1 cellular context compared by ENCODE assay signal in the genomic region with DNA sequence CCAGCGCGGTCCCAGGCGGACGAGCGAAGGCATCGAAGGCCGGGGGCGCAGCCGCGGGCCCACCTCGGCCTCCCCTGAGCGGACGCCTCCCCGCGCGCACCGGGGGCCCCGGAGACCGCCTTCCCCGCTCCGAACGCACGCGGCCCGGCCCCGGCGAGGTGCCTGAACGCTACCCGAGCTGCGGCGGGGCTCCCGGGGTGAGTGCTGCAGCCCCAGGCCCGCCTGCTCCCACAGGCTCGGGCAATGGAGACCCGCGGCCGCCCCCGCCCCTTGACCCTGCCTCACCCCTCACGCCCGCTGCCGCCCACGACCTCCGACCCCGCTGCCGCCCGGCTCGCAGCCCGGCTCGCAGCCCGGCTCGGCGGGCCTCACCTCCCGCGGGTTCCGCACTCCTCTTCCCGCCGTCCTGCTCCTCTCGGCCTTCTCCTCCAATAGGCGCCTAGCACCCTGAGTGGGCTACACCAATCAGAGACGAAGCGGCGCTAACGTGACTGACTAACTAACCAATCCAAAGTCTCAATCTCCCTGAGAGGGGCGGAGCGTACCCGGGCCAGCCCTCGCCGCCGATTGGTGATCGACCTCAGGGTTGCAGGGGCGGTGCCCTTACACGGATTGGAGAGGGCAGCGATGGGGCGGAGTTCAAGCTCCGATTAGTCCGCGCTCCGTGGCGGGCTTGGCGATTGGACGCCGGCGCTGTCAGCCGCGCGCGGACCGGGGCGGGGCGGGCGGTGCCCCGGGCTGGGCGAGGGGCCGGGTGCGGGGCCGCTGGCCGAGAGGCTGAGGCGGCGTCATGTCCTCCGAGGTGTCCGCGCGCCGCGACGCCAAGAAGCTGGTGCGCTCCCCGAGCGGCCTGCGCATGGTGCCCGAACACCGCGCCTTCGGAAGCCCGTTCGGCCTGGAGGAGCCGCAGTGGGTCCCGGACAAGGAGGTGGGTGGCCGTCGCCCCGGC.
TF ChIP-seq lines count a peak whose summit lies in the region.

A gene (minus strand): TSS at position 400 of the 949 bp plus-strand sequence. CDS start 4,364 bp downstream, outside the sequence.
A gene (plus strand): TSS at position 759 of the 949 bp plus-strand sequence. CDS start 32 bp downstream, at position 791.

TF ChIP-seq in HEK293, 187 proteins besides CTCF, POLR2A, EP300 and RAD21 (continued from another document and continues in another):
- TF ChIP-seq ZNF548 (tag by site-specific recombination; IDR thresholded peaks at IDR 0.05) (no peak), ZNF169 (tag by site-specific recombination; IDR thresholded peaks at IDR 0.05) (no peak), OVOL3 (tag by site-specific recombination; IDR thresholded peaks at IDR 0.05) (no peak), ZNF350 (tag by site-specific recombination; IDR thresholded peaks at IDR 0.05) (no peak), ZNF701 (tag by site-specific recombination; IDR thresholded peaks at IDR 0.05) (no peak), ZNF426 (tag by site-specific recombination; IDR thresholded peaks at IDR 0.05) (no peak), ZNF664 (tag by site-specific recombination; IDR thresholded peaks at IDR 0.05) (no peak), ZNF571 (tag by site-specific recombination; IDR thresholded peaks at IDR 0.05) (no peak), KLF10 (tag by site-specific recombination; IDR thresholded peaks at IDR 0.05) (peak; percentile 43; the same call in 1 of the 2 replicates), MEIS1 (CRISPR knock-in tag; IDR thresholded peaks at IDR 0.05; ENCODE audit: borderline replicate concordance) (no peak), ZNF623 (tag by site-specific recombination; IDR thresholded peaks at IDR 0.05) (no peak), KLF8 (tag by site-specific recombination; IDR thresholded peaks at IDR 0.05) (peak; percentile 82), ZNF114 (tag by site-specific recombination; IDR thresholded peaks at IDR 0.05) (no peak), ZNF561 (tag by site-specific recombination; IDR thresholded peaks at IDR 0.05; ENCODE audit: borderline replicate concordance) (peak; percentile 91), ZNF335 (tag by site-specific recombination; conservative IDR thresholded peaks at IDR 0.05) (no peak), ZNF2 (tag by site-specific recombination; IDR thresholded peaks at IDR 0.05) (no peak), ZNF112 (tag by site-specific recombination; IDR thresholded peaks at IDR 0.05) (no peak), SP7 (tag by site-specific recombination; IDR thresholded peaks at IDR 0.05) (no peak), ZSCAN30 (tag by site-specific recombination; IDR thresholded peaks at IDR 0.05) (peak; percentile 96), YY1 (tag by site-specific recombination; IDR thresholded peaks at IDR 0.05) (no peak; the same call in 1 of the 2 replicates), GLIS2 (tag by site-specific recombination; IDR thresholded peaks at IDR 0.05) (peak; percentile 39; the same call in 1 of the 2 replicates), WT1 (tag by site-specific recombination; IDR thresholded peaks at IDR 0.05) (no peak), ZNF600 (tag by site-specific recombination; IDR thresholded peaks at IDR 0.05) (no peak), ZNF423 (tag by site-specific recombination; IDR thresholded peaks at IDR 0.05) (no peak), ZNF366 (tag by site-specific recombination; conservative IDR thresholded peaks at IDR 0.05) (peak; percentile 84), ZNF529 (tag by site-specific recombination; IDR thresholded peaks at IDR 0.05; ENCODE audit: insufficient replicate concordance) (no peak)
- TF ChIP-seq, protein P1, sequence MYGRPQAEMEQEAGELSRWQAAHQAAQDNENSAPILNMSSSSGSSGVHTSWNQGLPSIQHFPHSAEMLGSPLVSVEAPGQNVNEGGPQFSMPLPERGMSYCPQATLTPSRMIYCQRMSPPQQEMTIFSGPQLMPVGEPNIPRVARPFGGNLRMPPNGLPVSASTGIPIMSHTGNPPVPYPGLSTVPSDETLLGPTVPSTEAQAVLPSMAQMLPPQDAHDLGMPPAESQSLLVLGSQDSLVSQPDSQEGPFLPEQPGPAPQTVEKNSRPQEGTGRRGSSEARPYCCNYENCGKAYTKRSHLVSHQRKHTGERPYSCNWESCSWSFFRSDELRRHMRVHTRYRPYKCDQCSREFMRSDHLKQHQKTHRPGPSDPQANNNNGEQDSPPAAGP (tag by site-specific recombination; IDR thresholded peaks at IDR 0.05), result no peak
- TF ChIP-seq, protein P2, sequence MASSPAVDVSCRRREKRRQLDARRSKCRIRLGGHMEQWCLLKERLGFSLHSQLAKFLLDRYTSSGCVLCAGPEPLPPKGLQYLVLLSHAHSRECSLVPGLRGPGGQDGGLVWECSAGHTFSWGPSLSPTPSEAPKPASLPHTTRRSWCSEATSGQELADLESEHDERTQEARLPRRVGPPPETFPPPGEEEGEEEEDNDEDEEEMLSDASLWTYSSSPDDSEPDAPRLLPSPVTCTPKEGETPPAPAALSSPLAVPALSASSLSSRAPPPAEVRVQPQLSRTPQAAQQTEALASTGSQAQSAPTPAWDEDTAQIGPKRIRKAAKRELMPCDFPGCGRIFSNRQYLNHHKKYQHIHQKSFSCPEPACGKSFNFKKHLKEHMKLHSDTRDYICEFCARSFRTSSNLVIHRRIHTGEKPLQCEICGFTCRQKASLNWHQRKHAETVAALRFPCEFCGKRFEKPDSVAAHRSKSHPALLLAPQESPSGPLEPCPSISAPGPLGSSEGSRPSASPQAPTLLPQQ (tag by site-specific recombination; IDR thresholded peaks at IDR 0.05), result peak; percentile 73; the same call in 1 of the 2 replicates
- TF ChIP-seq, protein P3, sequence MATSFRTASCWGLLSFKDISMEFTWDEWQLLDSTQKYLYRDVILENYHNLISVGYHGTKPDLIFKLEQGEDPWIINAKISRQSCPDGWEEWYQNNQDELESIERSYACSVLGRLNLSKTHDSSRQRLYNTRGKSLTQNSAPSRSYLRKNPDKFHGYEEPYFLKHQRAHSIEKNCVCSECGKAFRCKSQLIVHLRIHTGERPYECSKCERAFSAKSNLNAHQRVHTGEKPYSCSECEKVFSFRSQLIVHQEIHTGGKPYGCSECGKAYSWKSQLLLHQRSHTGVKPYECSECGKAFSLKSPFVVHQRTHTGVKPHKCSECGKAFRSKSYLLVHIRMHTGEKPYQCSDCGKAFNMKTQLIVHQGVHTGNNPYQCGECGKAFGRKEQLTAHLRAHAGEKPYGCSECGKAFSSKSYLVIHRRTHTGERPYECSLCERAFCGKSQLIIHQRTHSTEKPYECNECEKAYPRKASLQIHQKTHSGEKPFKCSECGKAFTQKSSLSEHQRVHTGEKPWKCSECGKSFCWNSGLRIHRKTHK (tag by site-specific recombination; IDR thresholded peaks at IDR 0.05), result no peak
- TF ChIP-seq, protein P4, sequence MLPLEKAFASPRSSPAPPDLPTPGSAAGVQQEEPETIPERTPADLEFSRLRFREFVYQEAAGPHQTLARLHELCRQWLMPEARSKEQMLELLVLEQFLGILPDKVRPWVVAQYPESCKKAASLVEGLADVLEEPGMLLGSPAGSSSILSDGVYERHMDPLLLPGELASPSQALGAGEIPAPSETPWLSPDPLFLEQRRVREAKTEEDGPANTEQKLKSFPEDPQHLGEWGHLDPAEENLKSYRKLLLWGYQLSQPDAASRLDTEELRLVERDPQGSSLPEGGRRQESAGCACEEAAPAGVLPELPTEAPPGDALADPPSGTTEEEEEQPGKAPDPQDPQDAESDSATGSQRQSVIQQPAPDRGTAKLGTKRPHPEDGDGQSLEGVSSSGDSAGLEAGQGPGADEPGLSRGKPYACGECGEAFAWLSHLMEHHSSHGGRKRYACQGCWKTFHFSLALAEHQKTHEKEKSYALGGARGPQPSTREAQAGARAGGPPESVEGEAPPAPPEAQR (tag by site-specific recombination; IDR thresholded peaks at IDR 0.05), result no peak
- TF ChIP-seq, protein P5, sequence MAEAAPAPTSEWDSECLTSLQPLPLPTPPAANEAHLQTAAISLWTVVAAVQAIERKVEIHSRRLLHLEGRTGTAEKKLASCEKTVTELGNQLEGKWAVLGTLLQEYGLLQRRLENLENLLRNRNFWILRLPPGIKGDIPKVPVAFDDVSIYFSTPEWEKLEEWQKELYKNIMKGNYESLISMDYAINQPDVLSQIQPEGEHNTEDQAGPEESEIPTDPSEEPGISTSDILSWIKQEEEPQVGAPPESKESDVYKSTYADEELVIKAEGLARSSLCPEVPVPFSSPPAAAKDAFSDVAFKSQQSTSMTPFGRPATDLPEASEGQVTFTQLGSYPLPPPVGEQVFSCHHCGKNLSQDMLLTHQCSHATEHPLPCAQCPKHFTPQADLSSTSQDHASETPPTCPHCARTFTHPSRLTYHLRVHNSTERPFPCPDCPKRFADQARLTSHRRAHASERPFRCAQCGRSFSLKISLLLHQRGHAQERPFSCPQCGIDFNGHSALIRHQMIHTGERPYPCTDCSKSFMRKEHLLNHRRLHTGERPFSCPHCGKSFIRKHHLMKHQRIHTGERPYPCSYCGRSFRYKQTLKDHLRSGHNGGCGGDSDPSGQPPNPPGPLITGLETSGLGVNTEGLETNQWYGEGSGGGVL (tag by site-specific recombination; IDR thresholded peaks at IDR 0.05), result no peak
- TF ChIP-seq, protein P6, sequence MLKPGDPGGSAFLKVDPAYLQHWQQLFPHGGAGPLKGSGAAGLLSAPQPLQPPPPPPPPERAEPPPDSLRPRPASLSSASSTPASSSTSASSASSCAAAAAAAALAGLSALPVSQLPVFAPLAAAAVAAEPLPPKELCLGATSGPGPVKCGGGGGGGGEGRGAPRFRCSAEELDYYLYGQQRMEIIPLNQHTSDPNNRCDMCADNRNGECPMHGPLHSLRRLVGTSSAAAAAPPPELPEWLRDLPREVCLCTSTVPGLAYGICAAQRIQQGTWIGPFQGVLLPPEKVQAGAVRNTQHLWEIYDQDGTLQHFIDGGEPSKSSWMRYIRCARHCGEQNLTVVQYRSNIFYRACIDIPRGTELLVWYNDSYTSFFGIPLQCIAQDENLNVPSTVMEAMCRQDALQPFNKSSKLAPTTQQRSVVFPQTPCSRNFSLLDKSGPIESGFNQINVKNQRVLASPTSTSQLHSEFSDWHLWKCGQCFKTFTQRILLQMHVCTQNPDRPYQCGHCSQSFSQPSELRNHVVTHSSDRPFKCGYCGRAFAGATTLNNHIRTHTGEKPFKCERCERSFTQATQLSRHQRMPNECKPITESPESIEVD (tag by site-specific recombination; IDR thresholded peaks at IDR 0.05), result no peak
- TF ChIP-seq, protein P7, sequence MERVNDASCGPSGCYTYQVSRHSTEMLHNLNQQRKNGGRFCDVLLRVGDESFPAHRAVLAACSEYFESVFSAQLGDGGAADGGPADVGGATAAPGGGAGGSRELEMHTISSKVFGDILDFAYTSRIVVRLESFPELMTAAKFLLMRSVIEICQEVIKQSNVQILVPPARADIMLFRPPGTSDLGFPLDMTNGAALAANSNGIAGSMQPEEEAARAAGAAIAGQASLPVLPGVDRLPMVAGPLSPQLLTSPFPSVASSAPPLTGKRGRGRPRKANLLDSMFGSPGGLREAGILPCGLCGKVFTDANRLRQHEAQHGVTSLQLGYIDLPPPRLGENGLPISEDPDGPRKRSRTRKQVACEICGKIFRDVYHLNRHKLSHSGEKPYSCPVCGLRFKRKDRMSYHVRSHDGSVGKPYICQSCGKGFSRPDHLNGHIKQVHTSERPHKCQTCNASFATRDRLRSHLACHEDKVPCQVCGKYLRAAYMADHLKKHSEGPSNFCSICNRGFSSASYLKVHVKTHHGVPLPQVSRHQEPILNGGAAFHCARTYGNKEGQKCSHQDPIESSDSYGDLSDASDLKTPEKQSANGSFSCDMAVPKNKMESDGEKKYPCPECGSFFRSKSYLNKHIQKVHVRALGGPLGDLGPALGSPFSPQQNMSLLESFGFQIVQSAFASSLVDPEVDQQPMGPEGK (tag by site-specific recombination; IDR thresholded peaks at IDR 0.05), result peak; percentile 42
- TF ChIP-seq, protein P8, sequence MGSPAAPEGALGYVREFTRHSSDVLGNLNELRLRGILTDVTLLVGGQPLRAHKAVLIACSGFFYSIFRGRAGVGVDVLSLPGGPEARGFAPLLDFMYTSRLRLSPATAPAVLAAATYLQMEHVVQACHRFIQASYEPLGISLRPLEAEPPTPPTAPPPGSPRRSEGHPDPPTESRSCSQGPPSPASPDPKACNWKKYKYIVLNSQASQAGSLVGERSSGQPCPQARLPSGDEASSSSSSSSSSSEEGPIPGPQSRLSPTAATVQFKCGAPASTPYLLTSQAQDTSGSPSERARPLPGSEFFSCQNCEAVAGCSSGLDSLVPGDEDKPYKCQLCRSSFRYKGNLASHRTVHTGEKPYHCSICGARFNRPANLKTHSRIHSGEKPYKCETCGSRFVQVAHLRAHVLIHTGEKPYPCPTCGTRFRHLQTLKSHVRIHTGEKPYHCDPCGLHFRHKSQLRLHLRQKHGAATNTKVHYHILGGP (tag by site-specific recombination; IDR thresholded peaks at IDR 0.05), result no peak
- TF ChIP-seq, protein P9, sequence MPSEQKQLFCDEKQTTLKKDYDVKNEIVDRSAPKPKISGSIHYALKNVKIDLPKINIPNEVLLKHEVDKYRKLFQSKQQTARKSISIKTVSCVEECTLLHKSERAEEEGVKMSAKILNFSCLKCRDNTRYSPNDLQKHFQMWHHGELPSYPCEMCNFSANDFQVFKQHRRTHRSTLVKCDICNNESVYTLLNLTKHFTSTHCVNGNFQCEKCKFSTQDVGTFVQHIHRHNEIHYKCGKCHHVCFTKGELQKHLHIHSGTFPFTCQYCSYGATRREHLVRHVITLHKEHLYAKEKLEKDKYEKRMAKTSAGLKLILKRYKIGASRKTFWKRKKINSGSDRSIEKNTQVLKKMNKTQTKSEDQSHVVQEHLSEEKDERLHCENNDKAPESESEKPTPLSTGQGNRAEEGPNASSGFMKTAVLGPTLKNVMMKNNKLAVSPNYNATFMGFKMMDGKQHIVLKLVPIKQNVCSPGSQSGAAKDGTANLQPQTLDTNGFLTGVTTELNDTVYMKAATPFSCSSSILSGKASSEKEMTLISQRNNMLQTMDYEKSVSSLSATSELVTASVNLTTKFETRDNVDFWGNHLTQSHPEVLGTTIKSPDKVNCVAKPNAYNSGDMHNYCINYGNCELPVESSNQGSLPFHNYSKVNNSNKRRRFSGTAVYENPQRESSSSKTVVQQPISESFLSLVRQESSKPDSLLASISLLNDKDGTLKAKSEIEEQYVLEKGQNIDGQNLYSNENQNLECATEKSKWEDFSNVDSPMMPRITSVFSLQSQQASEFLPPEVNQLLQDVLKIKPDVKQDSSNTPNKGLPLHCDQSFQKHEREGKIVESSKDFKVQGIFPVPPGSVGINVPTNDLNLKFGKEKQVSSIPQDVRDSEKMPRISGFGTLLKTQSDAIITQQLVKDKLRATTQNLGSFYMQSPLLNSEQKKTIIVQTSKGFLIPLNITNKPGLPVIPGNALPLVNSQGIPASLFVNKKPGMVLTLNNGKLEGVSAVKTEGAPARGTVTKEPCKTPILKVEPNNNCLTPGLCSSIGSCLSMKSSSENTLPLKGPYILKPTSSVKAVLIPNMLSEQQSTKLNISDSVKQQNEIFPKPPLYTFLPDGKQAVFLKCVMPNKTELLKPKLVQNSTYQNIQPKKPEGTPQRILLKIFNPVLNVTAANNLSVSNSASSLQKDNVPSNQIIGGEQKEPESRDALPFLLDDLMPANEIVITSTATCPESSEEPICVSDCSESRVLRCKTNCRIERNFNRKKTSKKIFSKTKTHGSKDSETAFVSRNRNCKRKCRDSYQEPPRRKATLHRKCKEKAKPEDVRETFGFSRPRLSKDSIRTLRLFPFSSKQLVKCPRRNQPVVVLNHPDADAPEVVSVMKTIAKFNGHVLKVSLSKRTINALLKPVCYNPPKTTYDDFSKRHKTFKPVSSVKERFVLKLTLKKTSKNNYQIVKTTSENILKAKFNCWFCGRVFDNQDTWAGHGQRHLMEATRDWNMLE (tag by site-specific recombination; conservative IDR thresholded peaks at IDR 0.05; ENCODE audit: low read depth), result no peak
